ENCODE assay signal across 10 cellular contexts in the genomic region with DNA sequence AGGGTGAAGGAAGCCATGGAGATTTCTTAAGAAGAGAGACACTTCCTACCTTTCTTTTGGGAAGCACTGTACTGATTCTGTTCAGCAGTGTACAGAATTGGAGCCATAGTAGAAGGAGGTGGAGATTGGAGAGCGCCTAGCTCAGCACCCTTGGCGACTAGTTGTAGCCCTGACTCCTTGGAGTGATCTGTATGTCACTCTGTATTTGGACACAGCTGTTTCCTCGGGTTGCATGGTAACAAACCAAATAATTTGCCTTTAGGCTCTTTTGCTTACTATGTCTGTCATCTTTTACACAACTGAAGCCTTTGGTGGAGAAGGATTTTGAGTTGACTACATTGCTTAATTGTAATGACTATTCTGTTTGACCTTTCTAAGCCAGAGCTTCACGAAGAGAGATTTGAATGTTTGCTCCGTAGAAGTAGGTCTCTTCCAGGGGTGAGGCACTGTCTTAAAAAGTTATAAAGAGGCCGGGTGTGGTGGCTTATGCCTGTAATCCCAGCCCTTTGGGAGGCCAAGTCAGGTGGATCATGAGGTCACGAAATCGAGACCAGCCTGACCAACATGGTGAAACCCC.
A peak's percentile ranks its signal among the peaks of the same experiment; 100 is the strongest.
DNase-seq lines count a peak whose midpoint lies in the region; ATAC-seq, FAIRE-seq and TF ChIP-seq lines count a peak whose summit lies in the region.
"Had no signal": no experiment of that assay in that cellular context is flagged by ENCODE, and none has a peak within 500 bp of the region (broad histone marks: within the 10 kb centered on the region; RNA-seq: fewer than 3 reads in every experiment).

No MANE protein-coding gene starts in this region.

- WGBS in esophagus squamous epithelium, 2 donors: 40 to 53% methylated on average over 7 to 8 of the region's 8 CpGs

- H3K36me3 ChIP-seq in esophagus squamous epithelium: no peaks in the 10 kb centered on the region

- CTCF ChIA-PET in activated CD4-positive, alpha-beta memory T cell treated with anti-CD3 and anti-CD28 coated beads, Interleukin-2, amount 10 ng/mL, durations not matched to agents 7 days and 5 days (lab: Charles Lee): interaction anchor here (1.0 kb wide), 1 partner anchor 161 kb away, joined by 4 read pairs; no protein-coding TSS in a partner anchor
- CTCF ChIA-PET in activated CD8-positive, alpha-beta T cell treated with anti-CD3 and anti-CD28 coated beads, Interleukin-2, amount 10 ng/mL, durations not matched to agents 7 days and 5 days (lab: Charles Lee): no interaction called here

- no peak overlapping the region for H3K4me3 Mint-ChIP-seq in chondrocyte (ENCODE audit: unreplicated experiment)
- H3K4me3 Mint-ChIP-seq in activated CD4-positive, alpha-beta memory T cell treated with anti-CD3 and anti-CD28 coated beads, Interleukin-2, amount 10 ng/mL, durations not matched to agents 7 days and 5 days: no peak overlapping the region
- no peak overlapping the region for H3K4me3 Mint-ChIP-seq in activated CD8-positive, alpha-beta T cell treated with anti-CD3 and anti-CD28 coated beads, Interleukin-2, amount 10 ng/mL, durations not matched to agents 7 days and 5 days

- H3K27me3 Mint-ChIP-seq in chondrocyte (ENCODE audit: low read depth): no peaks in the 10 kb centered on the region
- H3K27me3 Mint-ChIP-seq in activated CD4-positive, alpha-beta memory T cell treated with anti-CD3 and anti-CD28 coated beads, Interleukin-2, amount 10 ng/mL, durations not matched to agents 7 days and 5 days: no peaks in the 10 kb centered on the region
- no peaks in the 10 kb centered on the region for H3K27me3 Mint-ChIP-seq in activated CD8-positive, alpha-beta T cell treated with anti-CD3 and anti-CD28 coated beads, Interleukin-2, amount 10 ng/mL, durations not matched to agents 7 days and 5 days (ENCODE audit: low read depth)

- peak; percentile 96 for FAIRE-seq in GM12891 (lab: Jason Lieb, UNC)

- H3K27me3 ChIP-seq in esophagus squamous epithelium: no peaks in the 10 kb centered on the region

- POLR2A ChIA-PET in activated CD4-positive, alpha-beta memory T cell treated with anti-CD3 and anti-CD28 coated beads, Interleukin-2, amount 10 ng/mL, durations not matched to agents 7 days and 5 days (lab: Charles Lee): no interaction called here
- POLR2A ChIA-PET in activated CD8-positive, alpha-beta T cell treated with anti-CD3 and anti-CD28 coated beads, Interleukin-2, amount 10 ng/mL, durations not matched to agents 7 days and 5 days (lab: Charles Lee): no interaction called here

- intact Hi-C loops in esophagus squamous epithelium (cut with DNase I): no loop called here

- TF ChIP-seq CTCF in esophagus squamous epithelium (IDR thresholded peaks at IDR 0.05) (no peak), chondrocyte (IDR thresholded peaks at IDR 0.05) (no peak)

- H3K27ac Mint-ChIP-seq in chondrocyte (ENCODE audit: unreplicated experiment): no peak overlapping the region
- H3K27ac Mint-ChIP-seq in activated CD4-positive, alpha-beta memory T cell treated with anti-CD3 and anti-CD28 coated beads, Interleukin-2, amount 10 ng/mL, durations not matched to agents 7 days and 5 days: no peak overlapping the region
- no peak overlapping the region for H3K27ac Mint-ChIP-seq in activated CD8-positive, alpha-beta T cell treated with anti-CD3 and anti-CD28 coated beads, Interleukin-2, amount 10 ng/mL, durations not matched to agents 7 days and 5 days

- H3K9me3 Mint-ChIP-seq in chondrocyte (ENCODE audit: low read depth): no peaks in the 10 kb centered on the region
- H3K9me3 Mint-ChIP-seq in activated CD4-positive, alpha-beta memory T cell treated with anti-CD3 and anti-CD28 coated beads, Interleukin-2, amount 10 ng/mL, durations not matched to agents 7 days and 5 days: no peaks in the 10 kb centered on the region
- H3K9me3 Mint-ChIP-seq in activated CD8-positive, alpha-beta T cell treated with anti-CD3 and anti-CD28 coated beads, Interleukin-2, amount 10 ng/mL, durations not matched to agents 7 days and 5 days (ENCODE audit: insufficient read depth): no peaks in the 10 kb centered on the region

- H3K4me3 ChIP-seq in esophagus squamous epithelium: no peak overlapping the region

- ATAC-seq in GM19468 (IDR thresholded peaks at IDR 0.05; ENCODE audit: extremely low read depth, unreplicated experiment): peak; percentile 82
- peak; percentile 67 for ATAC-seq in HG03196 (IDR thresholded peaks at IDR 0.05; ENCODE audit: unreplicated experiment)
- no peak for ATAC-seq in activated CD8-positive, alpha-beta T cell treated with anti-CD3 and anti-CD28 coated beads, Interleukin-2, amount 10 ng/mL, durations not matched to agents 7 days and 5 days

- H3K4me1 ChIP-seq in esophagus squamous epithelium: peaks cover 8 to 80% (median 13%) of the 10 kb centered on the region in 3 donors

- no peak; the same call in none of the 2 replicates for TF ChIP-seq POLR2A in GM12891 (IDR thresholded peaks at IDR 0.05; ENCODE audit: low read depth, low read length)
- no peak for TF ChIP-seq POLR2A in esophagus squamous epithelium (IDR thresholded peaks at IDR 0.05)

- no peaks in the 10 kb centered on the region for H3K36me3 Mint-ChIP-seq in chondrocyte (ENCODE audit: low read depth)
- H3K36me3 Mint-ChIP-seq in activated CD4-positive, alpha-beta memory T cell treated with anti-CD3 and anti-CD28 coated beads, Interleukin-2, amount 10 ng/mL, durations not matched to agents 7 days and 5 days (ENCODE audit: low read depth): peaks cover 12% of the 10 kb centered on the region
- H3K36me3 Mint-ChIP-seq in activated CD8-positive, alpha-beta T cell treated with anti-CD3 and anti-CD28 coated beads, Interleukin-2, amount 10 ng/mL, durations not matched to agents 7 days and 5 days (ENCODE audit: low read depth): peaks cover 6% of the 10 kb centered on the region

- DNase-seq in GM12891 (ENCODE audit: insufficient read length, low spot score) (no peak), esophagus squamous epithelium (lab: John Stamatoyannopoulos, UW) (no peak), chondrocyte (ENCODE audit: low spot score) (no peak), NCI-H128 (lab: John Stamatoyannopoulos, UW; ENCODE audit: unreplicated experiment) (no peak)
- no peak for DNase-seq in activated CD4-positive, alpha-beta memory T cell treated with anti-CD3 and anti-CD28 coated beads, Interleukin-2, amount 10 ng/mL, durations not matched to agents 7 days and 5 days
- DNase-seq in activated CD8-positive, alpha-beta T cell treated with anti-CD3 and anti-CD28 coated beads, Interleukin-2, amount 10 ng/mL, durations not matched to agents 7 days and 5 days: no peak
- DNase-seq: activated CD8-positive, alpha-beta memory T cell treated with anti-CD3 and anti-CD28 coated beads, Interleukin-2, amount 50 U/mL, for 4 hours; DMS79 had no signal

- peaks cover 39% of the 10 kb centered on the region for H3K4me1 Mint-ChIP-seq in chondrocyte (ENCODE audit: low read depth)
- H3K4me1 Mint-ChIP-seq in activated CD4-positive, alpha-beta memory T cell treated with anti-CD3 and anti-CD28 coated beads, Interleukin-2, amount 10 ng/mL, durations not matched to agents 7 days and 5 days: peaks cover 12% of the 10 kb centered on the region
- peaks cover 8% of the 10 kb centered on the region for H3K4me1 Mint-ChIP-seq in activated CD8-positive, alpha-beta T cell treated with anti-CD3 and anti-CD28 coated beads, Interleukin-2, amount 10 ng/mL, durations not matched to agents 7 days and 5 days (ENCODE audit: low read depth)

- H3K27ac ChIP-seq in esophagus squamous epithelium: peak overlapping the region; percentile 50 to 81 (median 70)

- no peaks in the 10 kb centered on the region for H3K9me3 ChIP-seq in esophagus squamous epithelium

TF ChIP-seq in GM12891, 5 proteins besides CTCF, POLR2A, EP300 and RAD21:
- TF ChIP-seq POU2F2 (IDR thresholded peaks at IDR 0.05; ENCODE audit: low read depth, low read length) (peak; percentile 81), PAX5 (IDR thresholded peaks at IDR 0.05; ENCODE audit: insufficient read depth, low read length, severe bottlenecking) (no peak), POLR2AphosphoS5 (IDR thresholded peaks at IDR 0.05; ENCODE audit: low read depth, low read length) (0 out of 2 replicates have a peak, but pooled peaks have one; percentile 35)
